ENCODE assay signal across 9 cellular contexts in genomic region chr17:45019177-45019711, GRCh38. TPM values are rescaled to one million over a fixed set of nuclear protein-coding genes. Genes with fewer than 3 reads are reported as not detected.
DNase-seq lines count a peak whose midpoint lies in the region; ATAC-seq and TF ChIP-seq lines count a peak whose summit lies in the region.
"Had no signal": no experiment of that assay in that cellular context is flagged by ENCODE, and none has a peak within 500 bp of the region (broad histone marks: within the 10 kb centered on the region; RNA-seq: fewer than 3 reads in every experiment).

No MANE protein-coding gene starts in this region.

- BruUV-seq in HCT116 (replicated peaks; lab: Mats Ljungman, UMichigan) = no TSS peak

- TF ChIP-seq POLR2A in HCT116 (IDR thresholded peaks at IDR 0.05; ENCODE audit: borderline replicate concordance, extremely low read depth, insufficient read depth, insufficient read length) = no peak

- no peak overlapping the region for H2AK5ac ChIP-seq in trophoblast cell (ENCODE audit: low read length)

- WGBS in trophoblast cell (ENCODE audit: extremely low coverage, insufficient coverage, insufficient read length) = no CpG with 5 or more reads among the region's 54 CpGs

- peak overlapping the region; percentile 37 for H3K14ac ChIP-seq in trophoblast cell (ENCODE audit: low read length)

- POLR2A ChIA-PET in HCT116 (lab: Charles Lee) = no interaction called here

- TF ChIP-seq CTCF in BE2C (IDR thresholded peaks at IDR 0.05; ENCODE audit: low read depth, low read length) = peak; percentile 30
- peak; percentile 2 to 30 (median 21); a peak in 2 of 6 replicates for TF ChIP-seq CTCF in HCT116 (IDR thresholded peaks at IDR 0.05 in 2 of 3, conservative IDR thresholded peaks at IDR 0.05 in 1 of 3; ENCODE audit: borderline replicate concordance in 1 of 3, insufficient read depth in 1 of 3, low read depth in 2 of 3, low read length in 2 of 3)
- no peak; the same call in 1 of the 2 replicates for TF ChIP-seq CTCF in OCI-LY1 (IDR thresholded peaks at IDR 0.05; ENCODE audit: low read length)

- H3K27ac ChIP-seq in HCT116 (ENCODE audit: low read depth, low read length) = no peak overlapping the region; the same call in 1 of the 2 replicates
- H3K27ac ChIP-seq in OCI-LY1 (ENCODE audit: low read depth, low read length, poor library complexity, severe bottlenecking) = no peak overlapping the region
- H3K27ac ChIP-seq in trophoblast cell (ENCODE audit: low read depth, low read length) = no peak overlapping the region

- intact Hi-C loops in HCT116 (cut with micrococcal nuclease) (no loop called here), head of caudate nucleus (cut with DNase I) (loop anchor here (5.0 kb wide), 1 partner anchor 102 kb away; the partner anchor contains the start of gene GFAP)

- H3K9me2 ChIP-seq in HCT116 (ENCODE audit: insufficient read depth) = no peaks in the 10 kb centered on the region
- no peaks in the 10 kb centered on the region for H3K9me2 ChIP-seq in OCI-LY1 (ENCODE audit: low read depth, low read length)

- peak overlapping the region; percentile 45 for H2AFZ ChIP-seq in HCT116 (ENCODE audit: low read depth, low read length, poor library complexity, severe bottlenecking)
- no peak overlapping the region for H2AFZ ChIP-seq in OCI-LY1 (ENCODE audit: low read length)
- H2AFZ ChIP-seq in trophoblast cell (ENCODE audit: insufficient read depth, low read length, poor library complexity) = peak overlapping the region; percentile 41

- H4K12ac ChIP-seq in trophoblast cell (ENCODE audit: low read depth, low read length) = no peak overlapping the region

- no peaks in the 10 kb centered on the region for H3K36me3 ChIP-seq in BE2C
- H3K36me3 ChIP-seq in HCT116 (ENCODE audit: control insufficient read depth in 1 of 2, insufficient read depth in 2 of 2, low read length in 2 of 2) = no peaks in the 10 kb centered on the region
- peaks cover 7% of the 10 kb centered on the region; the same call in 1 of the 2 replicates for H3K36me3 ChIP-seq in OCI-LY1 (ENCODE audit: insufficient read depth, low read length)
- peaks cover 8% of the 10 kb centered on the region in 2 experiments for H3K36me3 ChIP-seq in trophoblast cell (ENCODE audit: control insufficient read depth in 1 of 2, insufficient read depth in 2 of 2, low read length in 2 of 2)

- H3K9ac ChIP-seq in HCT116 (ENCODE audit: low read length) (peak overlapping the region; percentile 45), OCI-LY1 (ENCODE audit: low read length) (peak overlapping the region; percentile 55; the same call in 1 of the 2 replicates), trophoblast cell (ENCODE audit: low read length) (no peak overlapping the region)

- H3F3A ChIP-seq in OCI-LY1 (ENCODE audit: insufficient read depth, low read length) = no peaks in the 10 kb centered on the region

- no peak overlapping the region for H2BK120ac ChIP-seq in trophoblast cell (ENCODE audit: insufficient read depth, low read length, poor library complexity)

- ATAC-seq in HCT116 = peak; percentile 75
- ATAC-seq in GM18519 (IDR thresholded peaks at IDR 0.05; ENCODE audit: low FRiP score, unreplicated experiment) = no peak

- H2BK5ac ChIP-seq in trophoblast cell (ENCODE audit: low read depth, low read length, poor library complexity) = no peak overlapping the region

- no peak overlapping the region for H3K18ac ChIP-seq in trophoblast cell (ENCODE audit: low read length)

- H3K79me2 ChIP-seq in HCT116 (ENCODE audit: insufficient read depth, low read length) = no peaks in the 10 kb centered on the region
- no peaks in the 10 kb centered on the region for H3K79me2 ChIP-seq in OCI-LY1 (ENCODE audit: insufficient read depth, low read length)
- H3K79me2 ChIP-seq in trophoblast cell (ENCODE audit: control insufficient read depth, insufficient read depth, low read length, poor library complexity) = peaks cover 2% of the 10 kb centered on the region

- H4K20me1 ChIP-seq in HCT116 (ENCODE audit: insufficient read depth) (no peaks in the 10 kb centered on the region), OCI-LY1 (ENCODE audit: insufficient read depth, low read length) (no peaks in the 10 kb centered on the region)

- TF ChIP-seq RAD21 in HCT116 (IDR thresholded peaks at IDR 0.05; ENCODE audit: low read depth) = 0 out of 2 replicates have a peak, but pooled peaks have one; percentile 17

- H3K23ac ChIP-seq in trophoblast cell (ENCODE audit: low read length) = no peak overlapping the region

- peaks cover 47% of the 10 kb centered on the region for H3K4me1 ChIP-seq in BE2C
- H3K4me1 ChIP-seq in HCT116 (ENCODE audit: control insufficient read depth in 1 of 2, insufficient read depth in 2 of 2, low read length in 2 of 2) = peaks cover 11 to 33% of the 10 kb centered on the region in 2 experiments; a peak in 3 of 4 replicates
- H3K4me1 ChIP-seq in OCI-LY1 (ENCODE audit: insufficient read depth, low read length, severe bottlenecking) = peaks cover 25% of the 10 kb centered on the region
- peaks cover 13 to 17% of the 10 kb centered on the region in 2 experiments for H3K4me1 ChIP-seq in trophoblast cell (ENCODE audit: control insufficient read depth in 1 of 2, insufficient read depth in 2 of 2, low read length in 2 of 2)

- peak overlapping the region; percentile 67 for H4K8ac ChIP-seq in trophoblast cell (ENCODE audit: low read depth, low read length)

- RAD21 ChIA-PET in HCT116 (lab: Charles Lee; ENCODE audit: low non-redundant PET in 1 of 2, low total read pairs in 2 of 2, uncharacterized antibody in 2 of 2, unreplicated experiment in 2 of 2) = no interaction called here

- no peak overlapping the region for H2BK12ac ChIP-seq in trophoblast cell (ENCODE audit: low read length)

- no peak overlapping the region for H3K4ac ChIP-seq in trophoblast cell (ENCODE audit: low read depth, low read length)

- CTCF ChIA-PET in HCT116 (lab: Charles Lee) = interaction anchor here (0.7 to 5.5 kb wide), 3 partner anchors 12 to 99 kb away, joined by 3 to 63 read pairs (median 3); no protein-coding TSS in a partner anchor

- H4K91ac ChIP-seq in trophoblast cell (ENCODE audit: low read depth, low read length) = peak overlapping the region; percentile 41

- H3K79me1 ChIP-seq in trophoblast cell (ENCODE audit: low read length) = peaks cover 9% of the 10 kb centered on the region

- DNase-seq in BE2C (peak; percentile 76), HCT116 (ENCODE audit: low read depth, low spot score) (no peak), head of caudate nucleus (peak in 36 of 42 donors; percentile 14 to 72 (median 43)), trophoblast cell (peak; percentile 37 to 67), NCI-H2029 (lab: John Stamatoyannopoulos, UW) (no peak)
- peak; percentile 13 for DNase-seq in activated gamma-delta T cell treated with anti-CD3 and anti-CD28 coated beads, Interleukin-2, amount 50 U/mL, for 16 hours (ENCODE audit: low read depth)

- H3K27me3 ChIP-seq in BE2C (no peaks in the 10 kb centered on the region), HCT116 (ENCODE audit: insufficient read depth, low read length) (no peaks in the 10 kb centered on the region), OCI-LY1 (ENCODE audit: insufficient read depth, low read length) (peaks cover 27% of the 10 kb centered on the region), trophoblast cell (ENCODE audit: insufficient read depth, low read length) (peaks cover 13% of the 10 kb centered on the region)

- peak overlapping the region; percentile 65 for H3K4me3 ChIP-seq in BE2C (ENCODE audit: low read depth, low read length)
- H3K4me3 ChIP-seq in HCT116 (replicated peaks in 1 of 2; ENCODE audit: low read depth in 1 of 2, low read length in 2 of 2) = peak overlapping the region; percentile 30 to 47
- H3K4me3 ChIP-seq in OCI-LY1 (ENCODE audit: low read depth, low read length, poor library complexity, severe bottlenecking) = peak overlapping the region; percentile 56
- H3K4me3 ChIP-seq in trophoblast cell (ENCODE audit: low read depth, low read length) = peak overlapping the region; percentile 59

- peak overlapping the region; percentile 81 for H3K4me2 ChIP-seq in HCT116 (ENCODE audit: low read length)
- peak overlapping the region; percentile 85 for H3K4me2 ChIP-seq in OCI-LY1 (ENCODE audit: low read length)
- peak overlapping the region; percentile 87 for H3K4me2 ChIP-seq in trophoblast cell (ENCODE audit: low read length)

- no peaks in the 10 kb centered on the region for H3K9me3 ChIP-seq in BE2C
- no peaks in the 10 kb centered on the region for H3K9me3 ChIP-seq in HCT116 (ENCODE audit: control insufficient read depth in 1 of 2, insufficient read depth in 1 of 2, low read depth in 1 of 2, low read length in 2 of 2)
- H3K9me3 ChIP-seq in OCI-LY1 (ENCODE audit: low read length) = no peaks in the 10 kb centered on the region
- H3K9me3 ChIP-seq in trophoblast cell (ENCODE audit: insufficient read depth, low read depth, low read length) = no peaks in the 10 kb centered on the region

TF ChIP-seq in HCT116, 20 proteins besides CTCF, POLR2A, EP300 and RAD21:
- TF ChIP-seq POLR2AphosphoS5 (IDR thresholded peaks at IDR 0.05; ENCODE audit: low read depth, low read length) (0 out of 2 replicates have a peak, but pooled peaks have one; percentile 17), CEBPB (IDR thresholded peaks at IDR 0.05; ENCODE audit: low read depth) (no peak), ZNF274 (IDR thresholded peaks at IDR 0.05; ENCODE audit: low read depth, low read length) (no peak), SRF (IDR thresholded peaks at IDR 0.05; ENCODE audit: low read depth) (no peak), ZFX (IDR thresholded peaks at IDR 0.05) (no peak)

RNA-seq across cellular contexts. Expression of gene DCAKD, which starts 32.2 kb away (rescaled TPM):
- polyA plus RNA-seq in BE2C (2012; ENCODE audit: insufficient read depth, insufficient read length, low read depth) = 42.5 TPM
- total RNA-seq in HCT116 (2021; ENCODE audit: unreplicated experiment) = 31.9 TPM
- 23.3 and 24.4 TPM in 2 replicates for polyA plus RNA-seq in HCT116 (2012)
- polyA plus RNA-seq in trophoblast cell (2013) = 34.4 and 36.2 TPM in 2 replicates

RNA-seq across cellular contexts. Expression of gene NMT1, which starts 41.9 kb away (rescaled TPM):
- polyA plus RNA-seq in BE2C (2012; ENCODE audit: insufficient read depth, insufficient read length, low read depth) = 327 TPM
- 173 TPM for total RNA-seq in HCT116 (2021; ENCODE audit: unreplicated experiment)
- 124 and 172 TPM in 2 replicates for polyA plus RNA-seq in HCT116 (2012)
- 114 and 115 TPM in 2 replicates for polyA plus RNA-seq in trophoblast cell (2013)

RNA-seq across cellular contexts. Expression of gene C1QL1, which starts 51.1 kb away (rescaled TPM):
- polyA plus RNA-seq in BE2C (2012; ENCODE audit: insufficient read depth, insufficient read length, low read depth) = 72.9 TPM
- 3.5 TPM for total RNA-seq in HCT116 (2021; ENCODE audit: unreplicated experiment)
- polyA plus RNA-seq in HCT116 (2012) = 3.6 and 4.2 TPM in 2 replicates
- 0.35 and 0.37 TPM in 2 replicates for polyA plus RNA-seq in trophoblast cell (2013)
- total RNA-seq: subcutaneous adipose tissue had no signal

Comparison
In these comparisons a context has a peak if more than half of its experiments do, and no peak if none do; other contexts are left out.
1. DNase-seq: peak in BE2C (single experiment), activated gamma-delta T cell treated with anti-CD3 and anti-CD28 coated beads, Interleukin-2, amount 50 U/mL, for 16 hours (single experiment), head of caudate nucleus (36 of 42) and trophoblast cell (2 of 2); none in HCT116 (single experiment) and NCI-H2029 (single experiment).
2. Peak in every context shown above with its lines, with median percentiles within 50 percentile points of each other: H3K4me3 ChIP-seq and H3K4me2 ChIP-seq.